Comparison of ENCODE assay signal across 1 cellular context in the genomic region with DNA sequence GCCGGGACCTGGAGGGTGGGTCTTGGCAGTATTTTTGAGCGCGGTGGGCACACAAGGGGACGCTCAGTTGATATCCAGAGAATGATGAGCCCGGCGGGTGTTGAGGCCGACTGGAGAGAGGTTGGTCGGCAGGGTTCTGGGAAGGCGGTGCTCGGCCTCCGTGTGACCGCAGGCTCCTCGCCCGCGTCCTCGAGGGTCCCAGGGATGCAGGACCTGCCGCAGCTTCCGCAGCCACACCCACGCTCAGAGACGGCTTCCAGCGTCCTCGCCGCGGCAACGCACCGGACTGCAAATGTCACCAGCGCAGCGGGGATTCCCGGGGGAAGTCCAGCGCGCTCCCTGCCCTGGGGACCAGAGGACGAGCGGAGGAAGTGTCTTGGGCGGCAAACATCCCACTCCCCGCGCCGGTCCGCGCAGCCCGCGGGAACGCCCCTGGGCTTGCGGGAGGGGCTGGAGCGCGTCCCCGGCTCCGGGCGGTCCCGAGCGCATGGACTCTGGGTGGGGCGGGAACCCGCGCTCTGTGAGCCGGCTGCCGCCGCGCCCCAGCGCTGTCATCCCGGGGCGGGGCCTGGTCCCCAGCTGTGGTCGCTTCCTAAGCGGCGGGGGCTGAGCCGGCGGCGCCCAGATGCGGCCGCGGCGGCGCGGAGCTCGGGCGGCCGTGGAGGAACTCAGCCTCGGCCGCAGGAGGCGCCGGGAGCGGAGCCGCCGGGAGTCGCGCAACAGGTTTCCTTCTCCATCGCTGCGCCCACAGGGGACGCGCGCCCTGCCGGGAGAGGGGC.
A peak's percentile ranks its signal among the peaks of the same experiment; 100 is the strongest.
TF ChIP-seq lines count a peak whose summit lies in the region.

TSS of gene STX11 (plus strand) at position 624 of the 779 bp plus-strand sequence. CDS start 36,111 bp downstream, outside the sequence.

TF ChIP-seq in HepG2, 621 proteins besides CTCF, POLR2A, EP300 and RAD21 (continued from another document):
- TF ChIP-seq, protein P1, sequence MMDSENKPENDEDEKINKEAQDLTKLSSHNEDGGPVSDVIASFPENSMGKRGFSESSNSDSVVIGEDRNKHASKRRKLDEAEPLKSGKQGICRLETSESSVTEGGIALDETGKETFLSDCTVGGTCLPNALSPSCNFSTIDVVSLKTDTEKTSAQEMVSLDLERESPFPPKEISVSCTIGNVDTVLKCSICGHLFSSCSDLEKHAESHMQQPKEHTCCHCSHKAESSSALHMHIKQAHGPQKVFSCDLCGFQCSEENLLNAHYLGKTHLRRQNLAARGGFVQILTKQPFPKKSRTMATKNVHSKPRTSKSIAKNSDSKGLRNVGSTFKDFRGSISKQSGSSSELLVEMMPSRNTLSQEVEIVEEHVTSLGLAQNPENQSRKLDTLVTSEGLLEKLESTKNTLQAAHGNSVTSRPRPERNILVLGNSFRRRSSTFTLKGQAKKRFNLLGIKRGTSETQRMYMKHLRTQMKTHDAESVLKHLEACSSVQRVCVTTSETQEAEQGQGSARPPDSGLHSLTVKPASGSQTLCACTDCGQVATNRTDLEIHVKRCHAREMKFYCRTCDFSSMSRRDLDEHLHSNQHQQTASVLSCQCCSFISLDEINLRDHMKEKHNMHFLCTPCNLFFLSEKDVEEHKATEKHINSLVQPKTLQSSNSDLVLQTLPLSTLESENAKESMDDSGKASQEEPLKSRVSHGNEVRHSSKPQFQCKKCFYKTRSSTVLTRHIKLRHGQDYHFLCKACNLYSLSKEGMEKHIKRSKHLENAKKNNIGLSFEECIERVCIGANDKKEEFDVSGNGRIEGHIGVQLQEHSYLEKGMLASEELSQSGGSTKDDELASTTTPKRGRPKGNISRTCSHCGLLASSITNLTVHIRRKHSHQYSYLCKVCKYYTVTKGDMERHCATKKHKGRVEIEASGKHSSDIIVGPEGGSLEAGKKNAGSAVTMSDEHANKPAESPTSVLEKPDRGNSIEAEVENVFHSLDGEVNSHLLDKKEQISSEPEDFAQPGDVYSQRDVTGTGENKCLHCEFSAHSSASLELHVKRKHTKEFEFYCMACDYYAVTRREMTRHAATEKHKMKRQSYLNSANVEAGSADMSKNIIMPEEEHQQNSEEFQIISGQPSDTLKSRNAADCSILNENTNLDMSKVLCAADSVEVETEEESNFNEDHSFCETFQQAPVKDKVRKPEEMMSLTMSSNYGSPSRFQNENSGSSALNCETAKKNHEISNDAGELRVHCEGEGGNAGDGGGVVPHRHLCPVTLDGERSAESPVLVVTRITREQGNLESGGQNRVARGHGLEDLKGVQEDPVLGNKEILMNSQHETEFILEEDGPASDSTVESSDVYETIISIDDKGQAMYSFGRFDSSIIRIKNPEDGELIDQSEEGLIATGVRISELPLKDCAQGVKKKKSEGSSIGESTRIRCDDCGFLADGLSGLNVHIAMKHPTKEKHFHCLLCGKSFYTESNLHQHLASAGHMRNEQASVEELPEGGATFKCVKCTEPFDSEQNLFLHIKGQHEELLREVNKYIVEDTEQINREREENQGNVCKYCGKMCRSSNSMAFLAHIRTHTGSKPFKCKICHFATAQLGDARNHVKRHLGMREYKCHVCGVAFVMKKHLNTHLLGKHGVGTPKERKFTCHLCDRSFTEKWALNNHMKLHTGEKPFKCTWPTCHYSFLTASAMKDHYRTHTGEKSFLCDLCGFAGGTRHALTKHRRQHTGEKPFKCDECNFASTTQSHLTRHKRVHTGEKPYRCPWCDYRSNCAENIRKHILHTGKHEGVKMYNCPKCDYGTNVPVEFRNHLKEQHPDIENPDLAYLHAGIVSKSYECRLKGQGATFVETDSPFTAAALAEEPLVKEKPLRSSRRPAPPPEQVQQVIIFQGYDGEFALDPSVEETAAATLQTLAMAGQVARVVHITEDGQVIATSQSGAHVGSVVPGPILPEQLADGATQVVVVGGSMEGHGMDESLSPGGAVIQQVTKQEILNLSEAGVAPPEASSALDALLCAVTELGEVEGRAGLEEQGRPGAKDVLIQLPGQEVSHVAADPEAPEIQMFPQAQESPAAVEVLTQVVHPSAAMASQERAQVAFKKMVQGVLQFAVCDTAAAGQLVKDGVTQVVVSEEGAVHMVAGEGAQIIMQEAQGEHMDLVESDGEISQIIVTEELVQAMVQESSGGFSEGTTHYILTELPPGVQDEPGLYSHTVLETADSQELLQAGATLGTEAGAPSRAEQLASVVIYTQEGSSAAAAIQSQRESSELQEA (CRISPR knock-in tag; IDR thresholded peaks at IDR 0.05; ENCODE audit: not compliant biosample characterization): peak; percentile 92
- TF ChIP-seq TFDP1 (CRISPR knock-in tag; IDR thresholded peaks at IDR 0.05; ENCODE audit: borderline replicate concordance): peak; percentile 50; the same call in 1 of the 2 replicates
- TF ChIP-seq KLF11 (CRISPR knock-in tag; IDR thresholded peaks at IDR 0.05): no peak
- TF ChIP-seq, protein P2, sequence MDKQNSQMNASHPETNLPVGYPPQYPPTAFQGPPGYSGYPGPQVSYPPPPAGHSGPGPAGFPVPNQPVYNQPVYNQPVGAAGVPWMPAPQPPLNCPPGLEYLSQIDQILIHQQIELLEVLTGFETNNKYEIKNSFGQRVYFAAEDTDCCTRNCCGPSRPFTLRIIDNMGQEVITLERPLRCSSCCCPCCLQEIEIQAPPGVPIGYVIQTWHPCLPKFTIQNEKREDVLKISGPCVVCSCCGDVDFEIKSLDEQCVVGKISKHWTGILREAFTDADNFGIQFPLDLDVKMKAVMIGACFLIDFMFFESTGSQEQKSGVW (CRISPR knock-in tag; IDR thresholded peaks at IDR 0.05; ENCODE audit: borderline replicate concordance): no peak
- TF ChIP-seq GATAD1 (CRISPR knock-in tag; IDR thresholded peaks at IDR 0.05): no peak
- TF ChIP-seq CBX1 (IDR thresholded peaks at IDR 0.05; ENCODE audit: low read depth): no peak
- TF ChIP-seq, protein P3, sequence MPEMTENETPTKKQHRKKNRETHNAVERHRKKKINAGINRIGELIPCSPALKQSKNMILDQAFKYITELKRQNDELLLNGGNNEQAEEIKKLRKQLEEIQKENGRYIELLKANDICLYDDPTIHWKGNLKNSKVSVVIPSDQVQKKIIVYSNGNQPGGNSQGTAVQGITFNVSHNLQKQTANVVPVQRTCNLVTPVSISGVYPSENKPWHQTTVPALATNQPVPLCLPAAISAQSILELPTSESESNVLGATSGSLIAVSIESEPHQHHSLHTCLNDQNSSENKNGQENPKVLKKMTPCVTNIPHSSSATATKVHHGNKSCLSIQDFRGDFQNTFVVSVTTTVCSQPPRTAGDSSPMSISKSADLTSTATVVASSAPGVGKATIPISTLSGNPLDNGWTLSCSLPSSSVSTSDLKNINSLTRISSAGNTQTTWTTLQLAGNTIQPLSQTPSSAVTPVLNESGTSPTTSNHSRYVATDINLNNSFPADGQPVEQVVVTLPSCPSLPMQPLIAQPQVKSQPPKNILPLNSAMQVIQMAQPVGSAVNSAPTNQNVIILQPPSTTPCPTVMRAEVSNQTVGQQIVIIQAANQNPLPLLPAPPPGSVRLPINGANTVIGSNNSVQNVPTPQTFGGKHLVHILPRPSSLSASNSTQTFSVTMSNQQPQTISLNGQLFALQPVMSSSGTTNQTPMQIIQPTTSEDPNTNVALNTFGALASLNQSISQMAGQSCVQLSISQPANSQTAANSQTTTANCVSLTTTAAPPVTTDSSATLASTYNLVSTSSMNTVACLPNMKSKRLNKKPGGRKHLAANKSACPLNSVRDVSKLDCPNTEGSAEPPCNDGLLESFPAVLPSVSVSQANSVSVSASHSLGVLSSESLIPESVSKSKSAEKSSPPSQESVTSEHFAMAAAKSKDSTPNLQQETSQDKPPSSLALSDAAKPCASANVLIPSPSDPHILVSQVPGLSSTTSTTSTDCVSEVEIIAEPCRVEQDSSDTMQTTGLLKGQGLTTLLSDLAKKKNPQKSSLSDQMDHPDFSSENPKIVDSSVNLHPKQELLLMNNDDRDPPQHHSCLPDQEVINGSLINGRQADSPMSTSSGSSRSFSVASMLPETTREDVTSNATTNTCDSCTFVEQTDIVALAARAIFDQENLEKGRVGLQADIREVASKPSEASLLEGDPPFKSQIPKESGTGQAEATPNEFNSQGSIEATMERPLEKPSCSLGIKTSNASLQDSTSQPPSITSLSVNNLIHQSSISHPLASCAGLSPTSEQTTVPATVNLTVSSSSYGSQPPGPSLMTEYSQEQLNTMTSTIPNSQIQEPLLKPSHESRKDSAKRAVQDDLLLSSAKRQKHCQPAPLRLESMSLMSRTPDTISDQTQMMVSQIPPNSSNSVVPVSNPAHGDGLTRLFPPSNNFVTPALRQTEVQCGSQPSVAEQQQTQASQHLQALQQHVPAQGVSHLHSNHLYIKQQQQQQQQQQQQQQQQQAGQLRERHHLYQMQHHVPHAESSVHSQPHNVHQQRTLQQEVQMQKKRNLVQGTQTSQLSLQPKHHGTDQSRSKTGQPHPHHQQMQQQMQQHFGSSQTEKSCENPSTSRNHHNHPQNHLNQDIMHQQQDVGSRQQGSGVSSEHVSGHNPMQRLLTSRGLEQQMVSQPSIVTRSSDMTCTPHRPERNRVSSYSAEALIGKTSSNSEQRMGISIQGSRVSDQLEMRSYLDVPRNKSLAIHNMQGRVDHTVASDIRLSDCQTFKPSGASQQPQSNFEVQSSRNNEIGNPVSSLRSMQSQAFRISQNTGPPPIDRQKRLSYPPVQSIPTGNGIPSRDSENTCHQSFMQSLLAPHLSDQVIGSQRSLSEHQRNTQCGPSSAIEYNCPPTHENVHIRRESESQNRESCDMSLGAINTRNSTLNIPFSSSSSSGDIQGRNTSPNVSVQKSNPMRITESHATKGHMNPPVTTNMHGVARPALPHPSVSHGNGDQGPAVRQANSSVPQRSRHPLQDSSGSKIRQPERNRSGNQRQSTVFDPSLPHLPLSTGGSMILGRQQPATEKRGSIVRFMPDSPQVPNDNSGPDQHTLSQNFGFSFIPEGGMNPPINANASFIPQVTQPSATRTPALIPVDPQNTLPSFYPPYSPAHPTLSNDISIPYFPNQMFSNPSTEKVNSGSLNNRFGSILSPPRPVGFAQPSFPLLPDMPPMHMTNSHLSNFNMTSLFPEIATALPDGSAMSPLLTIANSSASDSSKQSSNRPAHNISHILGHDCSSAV (CRISPR knock-in tag; IDR thresholded peaks at IDR 0.05; ENCODE audit: borderline replicate concordance): no peak
- TF ChIP-seq PRPF4 (IDR thresholded peaks at IDR 0.05; ENCODE audit: low read depth, low read length, poor library complexity, severe bottlenecking): no peak
- TF ChIP-seq, protein P4, sequence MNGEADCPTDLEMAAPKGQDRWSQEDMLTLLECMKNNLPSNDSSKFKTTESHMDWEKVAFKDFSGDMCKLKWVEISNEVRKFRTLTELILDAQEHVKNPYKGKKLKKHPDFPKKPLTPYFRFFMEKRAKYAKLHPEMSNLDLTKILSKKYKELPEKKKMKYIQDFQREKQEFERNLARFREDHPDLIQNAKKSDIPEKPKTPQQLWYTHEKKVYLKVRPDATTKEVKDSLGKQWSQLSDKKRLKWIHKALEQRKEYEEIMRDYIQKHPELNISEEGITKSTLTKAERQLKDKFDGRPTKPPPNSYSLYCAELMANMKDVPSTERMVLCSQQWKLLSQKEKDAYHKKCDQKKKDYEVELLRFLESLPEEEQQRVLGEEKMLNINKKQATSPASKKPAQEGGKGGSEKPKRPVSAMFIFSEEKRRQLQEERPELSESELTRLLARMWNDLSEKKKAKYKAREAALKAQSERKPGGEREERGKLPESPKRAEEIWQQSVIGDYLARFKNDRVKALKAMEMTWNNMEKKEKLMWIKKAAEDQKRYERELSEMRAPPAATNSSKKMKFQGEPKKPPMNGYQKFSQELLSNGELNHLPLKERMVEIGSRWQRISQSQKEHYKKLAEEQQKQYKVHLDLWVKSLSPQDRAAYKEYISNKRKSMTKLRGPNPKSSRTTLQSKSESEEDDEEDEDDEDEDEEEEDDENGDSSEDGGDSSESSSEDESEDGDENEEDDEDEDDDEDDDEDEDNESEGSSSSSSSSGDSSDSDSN (CRISPR knock-in tag; IDR thresholded peaks at IDR 0.05): peak; percentile 76; the same call in 1 of the 2 replicates
- TF ChIP-seq ZNF766 (CRISPR knock-in tag; IDR thresholded peaks at IDR 0.05; ENCODE audit: borderline replicate concordance): 0 out of 2 replicates have a peak, but pooled peaks have one; percentile 37
- TF ChIP-seq, protein P5, sequence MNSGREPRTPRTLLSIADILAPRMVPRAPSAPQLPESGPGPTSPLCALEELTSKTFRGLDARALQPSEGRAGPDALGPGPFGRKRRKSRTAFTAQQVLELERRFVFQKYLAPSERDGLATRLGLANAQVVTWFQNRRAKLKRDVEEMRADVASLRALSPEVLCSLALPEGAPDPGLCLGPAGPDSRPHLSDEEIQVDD (CRISPR knock-in tag; IDR thresholded peaks at IDR 0.05; ENCODE audit: borderline replicate concordance): no peak
- no peak for TF ChIP-seq ONECUT2 (CRISPR knock-in tag; IDR thresholded peaks at IDR 0.05)
